In genomic region chr9:130184983-130185382, GRCh38 we compare ENCODE assay signal across 19 cellular contexts. TPM values are rescaled to one million over a fixed set of nuclear protein-coding genes. Genes with fewer than 3 reads are reported as not detected.
A peak's percentile ranks its signal among the peaks of the same experiment; 100 is the strongest.
DNase-seq lines count a peak whose midpoint lies in the region; ATAC-seq and TF ChIP-seq lines count a peak whose summit lies in the region.
"Had no signal": no experiment of that assay in that cellular context is flagged by ENCODE, and none has a peak within 500 bp of the region (broad histone marks: within the 10 kb centered on the region; RNA-seq: fewer than 3 reads in every experiment).

No MANE protein-coding gene starts in this region.

- H3K4me1 ChIP-seq in esophagus squamous epithelium, result peaks cover 35 to 84% (median 35%) of the 10 kb centered on the region in 3 donors
- H3K4me1 ChIP-seq in upper lobe of right lung, result no peaks in the 10 kb centered on the region

- H3K4me3 ChIP-seq in esophagus squamous epithelium (peak overlapping the region in 1 of 4 donors; percentile 9), upper lobe of right lung (no peak overlapping the region)
- H3K4me3 ChIP-seq: PC-9 had no signal

- H3K4me3 Mint-ChIP-seq in neural crest cell, result peak overlapping the region; percentile 19
- H3K4me3 Mint-ChIP-seq: CD8-positive, alpha-beta T cell; T-helper 1 cell treated with Interleukin-12 subunit alpha and Interleukin-12 subunit beta and Interleukin-4 antibody, amounts not matched to agents 30 μg/mL and 1 μg/mL, for 36 hours had no signal

- H3K27me3 ChIP-seq in esophagus squamous epithelium (no peaks in the 10 kb centered on the region), upper lobe of right lung (no peaks in the 10 kb centered on the region)

- no peaks in the 10 kb centered on the region for H3K9me3 ChIP-seq in esophagus squamous epithelium
- no peaks in the 10 kb centered on the region for H3K9me3 ChIP-seq in upper lobe of right lung

- no peaks in the 10 kb centered on the region for H3K36me3 ChIP-seq in esophagus squamous epithelium
- H3K36me3 ChIP-seq in upper lobe of right lung, result no peaks in the 10 kb centered on the region

- peak overlapping the region; percentile 87 for H3K27ac Mint-ChIP-seq in neural crest cell (ENCODE audit: unreplicated experiment)
- H3K27ac Mint-ChIP-seq: CD8-positive, alpha-beta T cell; T-helper 1 cell treated with Interleukin-12 subunit alpha and Interleukin-12 subunit beta and Interleukin-4 antibody, amounts not matched to agents 30 μg/mL and 1 μg/mL, for 36 hours had no signal

- 86 to 91% methylated on average over 14 of the region's 16 CpGs for WGBS in esophagus squamous epithelium, 2 donors

- DNase-seq in NCI-H2227 (lab: John Stamatoyannopoulos, UW; ENCODE audit: unreplicated experiment) (peak; percentile 44), NCI-H2227 treated with DMSO at 0.1 percent for 48 hours (lab: John Stamatoyannopoulos, UW) (no peak), esophagus squamous epithelium (lab: John Stamatoyannopoulos, UW) (no peak), neural crest cell (ENCODE audit: low read depth, low spot score) (no peak), upper lobe of right lung (no peak), cerebellar cortex (ENCODE audit: low spot score) (no peak), cardiac septum (ENCODE audit: low spot score) (no peak), KG1 (lab: John Stamatoyannopoulos, UW) (no peak)
- DNase-seq: activated CD4-positive, alpha-beta T cell treated with anti-CD3 and anti-CD28 coated beads for 1 hour; activated T-cell treated with anti-CD3 and anti-CD28 coated beads, Interleukin-2, amount 50 U/mL, for 1 hour; CD8-positive, alpha-beta T cell; effector CD8-positive, alpha-beta T cell; islet precursor cell; NCI-H1417 treated with DMSO at 0.1 percent for 48 hours; NCI-H446 treated with DMSO at 0.1 percent for 48 hours; PC-9; stimulated activated CD4-positive, alpha-beta T cell treated with anti-CD3 and anti-CD28 coated beads, Interleukin-4, amount 100 ng/mL, for 1 hour had no signal

- TF ChIP-seq POLR2A in esophagus squamous epithelium (IDR thresholded peaks at IDR 0.05), result no peak

- intact Hi-C loops in esophagus squamous epithelium (cut with DNase I) (no loop called here), upper lobe of right lung (cut with DNase I) (no loop called here), cardiac septum (cut with DNase I) (no loop called here)

- TF ChIP-seq CTCF in esophagus squamous epithelium (IDR thresholded peaks at IDR 0.05) (no peak), neural crest cell (conservative IDR thresholded peaks at IDR 0.05) (no peak), upper lobe of right lung (IDR thresholded peaks at IDR 0.05) (no peak)

- H3K27ac ChIP-seq in esophagus squamous epithelium, result peak overlapping the region; percentile 81 to 94 (median 90)
- peak overlapping the region; percentile 36 for H3K27ac ChIP-seq in upper lobe of right lung
- H3K27ac ChIP-seq: 22Rv1, PC-9 had no signal

- H3K4me1 Mint-ChIP-seq in neural crest cell, result peaks cover 44% of the 10 kb centered on the region

- no peaks in the 10 kb centered on the region for H3K36me3 Mint-ChIP-seq in neural crest cell (ENCODE audit: low read depth)
- H3K36me3 Mint-ChIP-seq: CD8-positive, alpha-beta T cell had no signal

- no peaks in the 10 kb centered on the region for H3K9me3 Mint-ChIP-seq in neural crest cell
- H3K9me3 Mint-ChIP-seq: CD8-positive, alpha-beta T cell; T-helper 1 cell treated with Interleukin-12 subunit alpha and Interleukin-12 subunit beta and Interleukin-4 antibody, amounts not matched to agents 30 μg/mL and 1 μg/mL, for 36 hours had no signal

- no peak for ATAC-seq in upper lobe of right lung
- ATAC-seq: CD8-positive, alpha-beta T cell had no signal

- no peaks in the 10 kb centered on the region for H3K27me3 Mint-ChIP-seq in neural crest cell (ENCODE audit: low read depth)

RNA-seq across cellular contexts. Expression of gene NCS1, which starts 12.8 kb away (rescaled TPM):
- 10 to 100 TPM in 3 of 4 donors, 1 to 10 TPM in 1; 9.3 to 31.3 (median 15.2) TPM for total RNA-seq in esophagus squamous epithelium
- total RNA-seq in neural crest cell, result 60.1 and 67.8 TPM in 2 replicates
- total RNA-seq in upper lobe of right lung, result 5.7 TPM
- 14.3 TPM for total RNA-seq in cardiac septum
